8 cellular contexts compared by ENCODE assay signal in the genomic region with DNA sequence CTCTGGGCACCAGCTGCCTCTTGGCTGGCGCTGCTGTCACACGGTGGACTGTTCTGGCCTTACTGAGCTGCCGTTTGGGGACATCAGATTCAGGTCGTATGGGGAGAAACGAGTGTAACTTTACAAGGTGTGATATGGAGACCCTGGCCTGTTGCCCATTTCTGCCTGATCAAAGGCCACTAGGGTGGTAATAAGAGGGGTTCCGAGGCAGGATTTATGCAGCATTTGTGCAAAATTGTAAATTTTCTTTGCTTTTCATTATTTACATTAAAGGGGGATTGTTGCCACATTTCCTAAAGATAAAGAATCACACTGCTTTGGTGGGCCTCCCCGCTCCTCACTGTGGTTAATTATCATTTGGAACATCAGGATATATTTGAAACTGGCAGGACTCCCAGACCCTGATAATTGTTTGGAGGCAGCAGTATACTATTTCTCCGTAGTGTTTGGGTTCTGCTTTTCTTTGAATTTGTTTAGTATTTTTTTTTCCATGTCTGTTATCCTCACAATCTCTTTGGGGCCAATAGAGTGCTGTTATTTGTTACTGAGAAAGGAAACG. TPM values are rescaled to one million over a fixed set of nuclear protein-coding genes. Genes with fewer than 3 reads are reported as not detected.
DNase-seq lines count a peak whose midpoint lies in the region; ATAC-seq, FAIRE-seq and TF ChIP-seq lines count a peak whose summit lies in the region.

No MANE protein-coding gene starts in this region.

- H4K91ac ChIP-seq in IMR-90 (ENCODE audit: insufficient read depth, low read depth, low read length) = peak overlapping the region; percentile 63

- H3K9me3 ChIP-seq in IMR-90 (ENCODE audit: control insufficient read depth, insufficient read depth, low read length) (no peaks in the 10 kb centered on the region), HepG2 (ENCODE audit: low read length) (no peaks in the 10 kb centered on the region), upper lobe of right lung (no peaks in the 10 kb centered on the region)

- H3K36me3 ChIP-seq in IMR-90 (ENCODE audit: control insufficient read depth, insufficient read depth, low read length) = peaks cover 17% of the 10 kb centered on the region
- peaks cover 0 to 1% of the 10 kb centered on the region in 2 experiments; a peak in 1 of 5 replicates for H3K36me3 ChIP-seq in HepG2 (replicated peaks in 1 of 2; ENCODE audit: control insufficient read depth in 1 of 2, insufficient read depth in 2 of 2, low read length in 2 of 2)
- H3K36me3 ChIP-seq in upper lobe of right lung = peaks cover 25% of the 10 kb centered on the region

- POLR2A ChIA-PET in IMR-90 (lab: Charles Lee; ENCODE audit: unreplicated experiment) = no interaction called here
- POLR2A ChIA-PET in HepG2 (lab: Yijun Ruan, JAX) = interaction anchor here (1.4 to 1.8 kb wide), 4 partner anchors 48 to 102 kb away, joined by 3 to 7 read pairs (median 6); partner anchors contain the start of genes CEP97, NFKBIZ and ZBTB11

- ATAC-seq in IMR-90 (ENCODE audit: low read depth) (no peak), HepG2 (no peak; the same call in 2 of the 3 replicates), upper lobe of right lung (no peak), HG03442 (IDR thresholded peaks at IDR 0.05; ENCODE audit: unreplicated experiment) (no peak)

- H2BK120ac ChIP-seq in IMR-90 (ENCODE audit: low read depth, low read length) = peak overlapping the region; percentile 63

- H3K27me3 ChIP-seq in IMR-90 (ENCODE audit: control insufficient read depth, insufficient read depth, low read length) = no peaks in the 10 kb centered on the region
- no peaks in the 10 kb centered on the region; a peak in 1 of 5 replicates for H3K27me3 ChIP-seq in HepG2 (ENCODE audit: control insufficient read depth in 1 of 2, insufficient read depth in 2 of 2, low read length in 2 of 2)
- H3K27me3 ChIP-seq in upper lobe of right lung = no peaks in the 10 kb centered on the region

- peak overlapping the region; percentile 73 for H2BK5ac ChIP-seq in IMR-90 (ENCODE audit: low read depth, low read length, poor library complexity, severe bottlenecking)

- H3K9me1 ChIP-seq in IMR-90 (ENCODE audit: insufficient read depth, low read length) = peaks cover 3% of the 10 kb centered on the region; the same call in 1 of the 2 replicates

- peaks cover 17 to 42% of the 10 kb centered on the region in 2 experiments; a peak in 3 of 4 replicates for H3K79me1 ChIP-seq in IMR-90 (ENCODE audit: low read depth in 1 of 2, low read length in 2 of 2)

- dilution Hi-C loops in IMR-90 (cut with HindIII; ENCODE audit: low sequenced_read_pairs, unreplicated experiment) = no loop called here

- H4K20me1 ChIP-seq in IMR-90 (ENCODE audit: insufficient read depth, low read length) = no peaks in the 10 kb centered on the region
- no peaks in the 10 kb centered on the region for H4K20me1 ChIP-seq in HepG2 (ENCODE audit: insufficient read depth, low read length)

- peak overlapping the region; percentile 45; the same call in 1 of the 2 replicates for H4K5ac ChIP-seq in IMR-90 (ENCODE audit: low read depth, low read length)

- no peak for TF ChIP-seq POLR2A in GM12892 (IDR thresholded peaks at IDR 0.05; ENCODE audit: low read depth, low read length)
- no peak for TF ChIP-seq POLR2A in IMR-90 (IDR thresholded peaks at IDR 0.05; ENCODE audit: low read depth, low read length)
- no peak for TF ChIP-seq POLR2A in HepG2 (IDR thresholded peaks at IDR 0.05; ENCODE audit: insufficient read depth in 1 of 2, low read depth in 2 of 2, low read length in 2 of 2)

- H3K4me3 ChIP-seq in IMR-90 (ENCODE audit: insufficient read depth, low read depth, low read length) = peak overlapping the region; percentile 91
- peak overlapping the region; percentile 58 for H3K4me3 ChIP-seq in astrocyte of the cerebellum (ENCODE audit: low read depth, low read length)
- peak overlapping the region; percentile 68 to 89 (median 72) for H3K4me3 ChIP-seq in HepG2 (replicated peaks in 1 of 3; ENCODE audit: insufficient read depth in 1 of 3, low read depth in 2 of 3, low read length in 3 of 3)
- H3K4me3 ChIP-seq in upper lobe of right lung = peak overlapping the region; percentile 94

- DNase-seq in GM12892 (ENCODE audit: insufficient read length) (no peak), IMR-90 (no peak), astrocyte of the cerebellum (ENCODE audit: low read depth) (no peak), HepG2 (ENCODE audit: low spot score) (no peak), upper lobe of right lung (no peak), inferior parietal cortex (ENCODE audit: extremely low spot score) (no peak)
- DNase-seq in activated CD4-positive, alpha-beta T cell treated with anti-CD3 and anti-CD28 coated beads, Interleukin-2, amount 50 U/mL, for 1 hour = no peak

- no peak for TF ChIP-seq RAD21 in IMR-90 (IDR thresholded peaks at IDR 0.05; ENCODE audit: low read length)
- no peak for TF ChIP-seq RAD21 in HepG2 (CRISPR knock-in tag; IDR thresholded peaks at IDR 0.05)

- peak overlapping the region; percentile 11 for H3K18ac ChIP-seq in IMR-90 (ENCODE audit: low read depth, low read length)

- H2BK20ac ChIP-seq in IMR-90 (ENCODE audit: low read depth, low read length) = no peak overlapping the region; the same call in none of the 2 replicates

- 0% methylated on average over 1 of the region's 9 CpGs; no CpG with 5 or more reads in 1 of the 2 experiments for WGBS in IMR-90 (ENCODE audit: extremely low coverage in 2 of 2, insufficient read length in 1 of 2), 2 experiments
- WGBS in HepG2 (ENCODE audit: low lambda C conversion rate) = 35% methylated on average over 9 of the region's 9 CpGs

- H3K4me2 ChIP-seq in IMR-90 (ENCODE audit: low read depth, low read length) (peak overlapping the region; percentile 98), HepG2 (ENCODE audit: low read depth, low read length) (peak overlapping the region; percentile 99)

- TF ChIP-seq EP300 in HepG2 (IDR thresholded peaks at IDR 0.05; ENCODE audit: low read depth in 2 of 2, low read length in 2 of 2) = no peak
- no peak for TF ChIP-seq EP300 in HepG2 (CRISPR knock-in tag; IDR thresholded peaks at IDR 0.05; ENCODE audit: borderline replicate concordance)

- no peaks in the 10 kb centered on the region for H3K79me2 ChIP-seq in HepG2 (ENCODE audit: insufficient read depth, low read length)

- 0 out of 3 replicates have a peak overlapping the region, but pooled peaks have one; percentile 25 for H2BK15ac ChIP-seq in IMR-90 (ENCODE audit: low read depth, low read length)

- H3K56ac ChIP-seq in IMR-90 (ENCODE audit: extremely low read depth, insufficient read depth, low read length) = peak overlapping the region; percentile 39; the same call in 1 of the 2 replicates

- H3K27ac ChIP-seq in IMR-90 (ENCODE audit: insufficient read depth, low read length) (peak overlapping the region; percentile 65), HepG2 (ENCODE audit: extremely low read length, insufficient read depth, low read length) (no peak overlapping the region), upper lobe of right lung (peak overlapping the region; percentile 87)

- BruUV-seq in IMR-90 (replicated peaks; lab: Mats Ljungman, UMichigan) (TSS peak; percentile 79), HepG2 (replicated peaks; lab: Mats Ljungman, UMichigan) (TSS peak; percentile 64)

- peak overlapping the region; percentile 82 for H3K14ac ChIP-seq in IMR-90 (replicated peaks; ENCODE audit: low read depth, low read length)

- H4K8ac ChIP-seq in IMR-90 (ENCODE audit: low read depth in 2 of 2, low read length in 2 of 2) = peak overlapping the region; percentile 34 to 83; a peak in 3 of 4 replicates

- H3K4ac ChIP-seq in IMR-90 (ENCODE audit: low read depth, low read length) = peak overlapping the region; percentile 57

- peak overlapping the region; percentile 73 for H3K23ac ChIP-seq in IMR-90 (ENCODE audit: low read depth, low read length)

- FAIRE-seq in GM12892 (lab: Jason Lieb, UNC) (peak; percentile 85), HepG2 (lab: Jason Lieb, UNC) (no peak)

- peak overlapping the region; percentile 80 for H3K9ac ChIP-seq in IMR-90 (ENCODE audit: low read depth, low read length)
- H3K9ac ChIP-seq in HepG2 (ENCODE audit: insufficient read depth, low read depth, low read length) = no peak overlapping the region

- intact Hi-C loops in IMR-90 (cut with micrococcal nuclease) = loop anchor here (2.0 kb wide), 2 partner anchors 47 to 55 kb away; partner anchors contain the start of gene CEP97
- intact Hi-C loops in HepG2 (cut with micrococcal nuclease; ENCODE audit: unreplicated experiment) = loop anchor here (5.0 kb wide), 2 partner anchors 58 to 93 kb away; partner anchors contain the start of genes CEP97 and RPL24
- intact Hi-C loops in upper lobe of right lung (cut with DNase I) = no loop called here

- CTCF ChIA-PET in IMR-90 (lab: Yijun Ruan, JAX) = interaction anchor here (0.6 kb wide), 1 partner anchor 85 kb away, joined by 3 read pairs; no protein-coding TSS in a partner anchor
- CTCF ChIA-PET in HepG2 (lab: Yijun Ruan, JAX; ENCODE audit: low intra/inter-chr PET ratio, low total read pairs) = no interaction called here

- H3K4me1 ChIP-seq in IMR-90 (ENCODE audit: control insufficient read depth, insufficient read depth, low read length) (peaks cover 5% of the 10 kb centered on the region; the same call in 1 of the 2 replicates), HepG2 (ENCODE audit: insufficient read depth, low read length) (peaks cover 25% of the 10 kb centered on the region), upper lobe of right lung (peaks cover 14% of the 10 kb centered on the region)

- H2AFZ ChIP-seq in IMR-90 (replicated peaks; ENCODE audit: low read length, poor library complexity) = peak overlapping the region; percentile 97
- H2AFZ ChIP-seq in HepG2 (ENCODE audit: low read length) = peak overlapping the region; percentile 34

- peak overlapping the region; percentile 76; the same call in 1 of the 2 replicates for H2AK5ac ChIP-seq in IMR-90 (ENCODE audit: low read depth, low read length)

- in situ Hi-C loops in IMR-90 (cut with MboI; ENCODE audit: low sequenced_read_pairs) = no loop called here
- in situ Hi-C loops in astrocyte of the cerebellum (cut with HindIII; ENCODE audit: low sequenced_read_pairs) = no loop called here
- in situ Hi-C loops in HepG2 (cut with HindIII; ENCODE audit: extremely low pct_ligation_motif_present, low pct_unique_long_range_greater_than_20kb) = no loop called here

- TF ChIP-seq CTCF in IMR-90 (conservative IDR thresholded peaks at IDR 0.05; ENCODE audit: low read depth, low read length) = no peak
- TF ChIP-seq CTCF in astrocyte of the cerebellum (IDR thresholded peaks at IDR 0.05; ENCODE audit: low read depth, low read length, missing control alignments) = no peak
- TF ChIP-seq CTCF in HepG2 (CRISPR knock-in tag; IDR thresholded peaks at IDR 0.05) = no peak
- TF ChIP-seq CTCF in upper lobe of right lung (IDR thresholded peaks at IDR 0.05) = no peak

- peak overlapping the region; percentile 88 for H2AK9ac ChIP-seq in IMR-90 (replicated peaks; ENCODE audit: low read depth, low read length, poor library complexity)

RNA-seq across cellular contexts. Expression of gene NXPE3, which starts 0.9 kb away (rescaled TPM):
- 7.0 TPM for polyA plus RNA-seq in GM12892 (2012; ENCODE audit: missing spikeins)
- total RNA-seq in IMR-90 (2012; rRNA removed) = 23.1 and 23.8 TPM in 2 replicates
- 18.5 and 20.0 TPM in 2 replicates for polyA plus RNA-seq in IMR-90 (2012; rRNA removed)
- polyA plus RNA-seq in IMR-90 (2012; cell fraction: cytosol; rRNA removed) = 11.3 and 12.6 TPM in 2 replicates
- polyA plus RNA-seq in IMR-90 (2012; cell fraction: nucleus; rRNA removed; ENCODE audit: low replicate concordance) = 9.4 and 12.0 TPM in 2 replicates
- 4.7 and 5.3 TPM in 2 replicates for total RNA-seq in HepG2 (2016; rRNA removed; fragmentation: Illumina TruSeq; extraction: Trizol)
- 2.1 and 2.6 TPM in 2 replicates for total RNA-seq in HepG2 (2016; cell fraction: cytosol; rRNA removed; fragmentation: Illumina TruSeq; extraction: Trizol; ENCODE audit: low read depth)
- total RNA-seq in HepG2 (2016; cell fraction: insoluble cytoplasmic fraction; rRNA removed; fragmentation: Illumina TruSeq; extraction: Trizol) = 4.8 and 5.6 TPM in 2 replicates
- 8.2 and 9.3 TPM in 2 replicates for total RNA-seq in HepG2 (2016; cell fraction: membrane; rRNA removed; fragmentation: Illumina TruSeq; extraction: Trizol)
- total RNA-seq in HepG2 (2016; cell fraction: nucleus; rRNA removed; fragmentation: Illumina TruSeq; extraction: Trizol) = 2.8 and 4.3 TPM in 2 replicates
- polyA plus RNA-seq in HepG2 (2011; rRNA removed) = 3.5 and 3.6 TPM in 2 replicates
- 2.9 and 4.4 TPM in 2 replicates for polyA plus RNA-seq in HepG2 (2011; cell fraction: cytosol; rRNA removed)
- polyA plus RNA-seq in HepG2 (2011; cell fraction: nucleus; rRNA removed) = 1.7 and 2.3 TPM in 2 replicates
- 2.8 and 4.3 TPM in 2 replicates for polyA plus RNA-seq in HepG2 (2012)
- polyA plus RNA-seq in HepG2 (2016; cell fraction: cytosol; fragmentation: Illumina TruSeq; extraction: Trizol; ENCODE audit: low read depth) = 3.2 and 3.3 TPM in 2 replicates
- 6.4 and 7.2 TPM in 2 replicates for polyA plus RNA-seq in HepG2 (2016; cell fraction: insoluble cytoplasmic fraction; fragmentation: Illumina TruSeq; extraction: Trizol; ENCODE audit: low read depth)
- 7.5 and 7.8 TPM in 2 replicates for polyA plus RNA-seq in HepG2 (2016; cell fraction: membrane; fragmentation: Illumina TruSeq; extraction: Trizol; ENCODE audit: low read depth)
- polyA plus RNA-seq in HepG2 (2016; cell fraction: nucleus; fragmentation: Illumina TruSeq; extraction: Trizol; ENCODE audit: insufficient read depth, low read depth) = 4.1 and 5.6 TPM in 2 replicates
- polyA minus RNA-seq in HepG2 (2011; rRNA and poly(A)+ RNA removed; ENCODE audit: low replicate concordance) = 7.4 and 7.9 TPM in 2 replicates
- 1.8 and 3.9 TPM in 2 replicates for polyA minus RNA-seq in HepG2 (2011; cell fraction: cytosol; rRNA and poly(A)+ RNA removed)
- 3.2 and 4.4 TPM in 2 replicates for polyA minus RNA-seq in HepG2 (2011; cell fraction: nucleus; rRNA and poly(A)+ RNA removed)
- 15.9 TPM for total RNA-seq in upper lobe of right lung

RNA-seq across cellular contexts. Expression of gene CEP97, which starts 55.5 kb away (rescaled TPM):
- polyA plus RNA-seq in GM12892 (2012; ENCODE audit: missing spikeins) = 6.1 TPM
- 21.9 TPM in 2 replicates for total RNA-seq in IMR-90 (2012; rRNA removed)
- 1.2 and 2.0 TPM in 2 replicates for polyA plus RNA-seq in IMR-90 (2012; rRNA removed)
- polyA plus RNA-seq in IMR-90 (2012; cell fraction: cytosol; rRNA removed) = 0.23 and 0.32 TPM in 2 replicates
- polyA plus RNA-seq in IMR-90 (2012; cell fraction: nucleus; rRNA removed; ENCODE audit: low replicate concordance) = 0.41 and 2.1 TPM in 2 replicates
- total RNA-seq in HepG2 (2016; rRNA removed; fragmentation: Illumina TruSeq; extraction: Trizol) = 6.5 and 10.2 TPM in 2 replicates
- 0.88 and 0.91 TPM in 2 replicates for total RNA-seq in HepG2 (2016; cell fraction: cytosol; rRNA removed; fragmentation: Illumina TruSeq; extraction: Trizol; ENCODE audit: low read depth)
- 6.7 and 10.1 TPM in 2 replicates for total RNA-seq in HepG2 (2016; cell fraction: insoluble cytoplasmic fraction; rRNA removed; fragmentation: Illumina TruSeq; extraction: Trizol)
- 1.4 and 1.5 TPM in 2 replicates for total RNA-seq in HepG2 (2016; cell fraction: membrane; rRNA removed; fragmentation: Illumina TruSeq; extraction: Trizol)
- total RNA-seq in HepG2 (2016; cell fraction: nucleus; rRNA removed; fragmentation: Illumina TruSeq; extraction: Trizol) = 6.3 and 6.4 TPM in 2 replicates
- polyA plus RNA-seq in HepG2 (2011; rRNA removed) = 0.71 and 0.99 TPM in 2 replicates
- 0.43 and 0.78 TPM in 2 replicates for polyA plus RNA-seq in HepG2 (2011; cell fraction: cytosol; rRNA removed)
- polyA plus RNA-seq in HepG2 (2011; cell fraction: nucleus; rRNA removed) = 0.72 and 2.3 TPM in 2 replicates
- polyA plus RNA-seq in HepG2 (2012) = 1.4 and 1.8 TPM in 2 replicates
- 0.03 and 0.05 TPM in 2 replicates for polyA plus RNA-seq in HepG2 (2016; cell fraction: cytosol; fragmentation: Illumina TruSeq; extraction: Trizol; ENCODE audit: low read depth)
- polyA plus RNA-seq in HepG2 (2016; cell fraction: insoluble cytoplasmic fraction; fragmentation: Illumina TruSeq; extraction: Trizol; ENCODE audit: low read depth) = 2.2 and 2.4 TPM in 2 replicates
- polyA plus RNA-seq in HepG2 (2016; cell fraction: membrane; fragmentation: Illumina TruSeq; extraction: Trizol; ENCODE audit: low read depth) = 0.16 and 0.17 TPM in 2 replicates
- 3.7 and 4.7 TPM in 2 replicates for polyA plus RNA-seq in HepG2 (2016; cell fraction: nucleus; fragmentation: Illumina TruSeq; extraction: Trizol; ENCODE audit: insufficient read depth, low read depth)
- polyA minus RNA-seq in HepG2 (2011; rRNA and poly(A)+ RNA removed; ENCODE audit: low replicate concordance) = 1.5 and 7.8 TPM in 2 replicates
- polyA minus RNA-seq in HepG2 (2011; cell fraction: cytosol; rRNA and poly(A)+ RNA removed) = 3.0 and 4.2 TPM in 2 replicates
- 5.2 and 6.5 TPM in 2 replicates for polyA minus RNA-seq in HepG2 (2011; cell fraction: nucleus; rRNA and poly(A)+ RNA removed)
- total RNA-seq in upper lobe of right lung = 7.6 TPM
